Comparison of ENCODE assay signal across 9 cellular contexts in the genomic region with DNA sequence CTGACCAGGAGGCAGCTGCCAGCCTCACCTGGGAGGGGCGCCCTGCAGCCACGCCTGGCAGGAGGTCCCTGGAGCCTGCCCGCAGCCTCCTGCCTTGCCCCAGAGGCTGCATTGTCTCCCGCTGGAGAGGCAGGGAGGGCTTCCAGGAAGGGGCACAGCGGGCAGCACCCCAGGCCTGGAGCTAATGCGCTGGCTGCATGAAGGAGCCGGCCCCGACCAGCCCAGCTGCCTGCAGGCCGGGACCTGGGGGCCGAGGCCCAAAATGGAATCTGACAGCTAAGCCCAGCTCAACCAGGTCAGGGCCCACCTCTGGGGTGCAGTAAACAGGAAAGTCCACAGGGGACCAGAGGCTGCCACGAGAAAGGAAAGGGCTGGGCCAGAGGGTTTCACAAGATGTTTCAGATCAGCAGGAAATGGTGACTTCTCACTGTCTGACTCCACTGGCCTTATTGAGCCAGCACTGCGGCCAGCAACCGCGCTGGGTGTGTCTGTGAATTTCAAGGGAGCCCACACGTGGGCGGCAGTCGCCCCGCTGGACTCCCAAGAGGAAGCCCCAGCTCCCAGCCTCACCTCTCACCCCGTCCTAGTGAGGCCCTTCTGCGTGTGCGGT. TPM values are rescaled to one million over a fixed set of nuclear protein-coding genes. Genes with fewer than 3 reads are reported as not detected.
A peak's percentile ranks its signal among the peaks of the same experiment; 100 is the strongest.
DNase-seq lines count a peak whose midpoint lies in the region; ATAC-seq, FAIRE-seq and TF ChIP-seq lines count a peak whose summit lies in the region.
"Had no signal": no experiment of that assay in that cellular context is flagged by ENCODE, and none has a peak within 500 bp of the region (broad histone marks: within the 10 kb centered on the region; RNA-seq: fewer than 3 reads in every experiment).

No MANE protein-coding gene starts in this region.

- no peaks in the 10 kb centered on the region for H3K27me3 Mint-ChIP-seq in activated T-helper 17 cell treated with anti-CD3 and anti-CD28 coated beads, Interleukin-2, amount 50 U/mL, for 72 hours
- H3K27me3 Mint-ChIP-seq: B cell had no signal

- 0 out of 5 replicates have a peak, but pooled peaks of 1 of the 2 experiments have one; percentile 4 for TF ChIP-seq RAD21 in A549 (conservative IDR thresholded peaks at IDR 0.05 in 1 of 2, IDR thresholded peaks at IDR 0.05 in 1 of 2)

- TF ChIP-seq EP300 in A549 (IDR thresholded peaks at IDR 0.05) = no peak

- H3K36me3 ChIP-seq in tibial artery = no peaks in the 10 kb centered on the region

- H3K27me3 ChIP-seq in layer of hippocampus (ENCODE audit: control insufficient read depth, insufficient read depth, low read length) (no peaks in the 10 kb centered on the region), tibial artery (no peaks in the 10 kb centered on the region)

- H3K4me2 ChIP-seq in A549 = no peak overlapping the region

- intact Hi-C loops in tibial artery (cut with DNase I; ENCODE audit: low total_unique reads) = no loop called here

- DNase-seq in A549 (ENCODE audit: low read depth in 1 of 2, low spot score in 1 of 2) = no peak
- DNase-seq in tibial artery = peak; percentile 86 to 88
- DNase-seq in activated T-cell treated with anti-CD3 and anti-CD28 coated beads for 4 hours = no peak
- DNase-seq in stimulated activated CD4-positive, alpha-beta T cell treated with anti-CD3 and anti-CD28 coated beads, Interleukin-4, amount 100 ng/mL, for 4 hours = no peak
- DNase-seq in NCI-H2029 treated with DMSO at 0.1 percent for 48 hours (lab: John Stamatoyannopoulos, UW) = no peak

- no peaks in the 10 kb centered on the region for H3K36me3 Mint-ChIP-seq in activated T-helper 17 cell treated with anti-CD3 and anti-CD28 coated beads, Interleukin-2, amount 50 U/mL, for 72 hours (ENCODE audit: low read depth)

- TF ChIP-seq CTCF in A549 (IDR thresholded peaks at IDR 0.05) = no peak
- peak; percentile 28 to 38 for TF ChIP-seq CTCF in tibial artery (IDR thresholded peaks at IDR 0.05)

- peak; percentile 45 to 55 for ATAC-seq in A549
- peak; percentile 74 for ATAC-seq in GM21786 (IDR thresholded peaks at IDR 0.05; ENCODE audit: unreplicated experiment)
- ATAC-seq in activated T-helper 17 cell treated with anti-CD3 and anti-CD28 coated beads, Interleukin-2, amount 50 U/mL, for 72 hours (replicated peaks) = peak; percentile 50

- H3K4me1 Mint-ChIP-seq in activated T-helper 17 cell treated with anti-CD3 and anti-CD28 coated beads, Interleukin-2, amount 50 U/mL, for 72 hours = peaks cover 3% of the 10 kb centered on the region
- H3K4me1 Mint-ChIP-seq: B cell had no signal

- peaks cover 5% of the 10 kb centered on the region for H3K9me3 ChIP-seq in A549
- no peaks in the 10 kb centered on the region for H3K9me3 ChIP-seq in tibial artery

- H3K9me3 Mint-ChIP-seq in activated T-helper 17 cell treated with anti-CD3 and anti-CD28 coated beads, Interleukin-2, amount 50 U/mL, for 72 hours = peaks cover 2% of the 10 kb centered on the region

- no peak for FAIRE-seq in A549 (lab: Jason Lieb, UNC)

- no peak overlapping the region for H3K27ac Mint-ChIP-seq in activated T-helper 17 cell treated with anti-CD3 and anti-CD28 coated beads, Interleukin-2, amount 50 U/mL, for 72 hours
- H3K27ac Mint-ChIP-seq: B cell had no signal

- CTCF ChIA-PET in A549 (lab: Yijun Ruan, JAX) = interaction anchor here (0.6 to 4.6 kb wide), 11 partner anchors 8 to 80 kb away, joined by 3 to 28 read pairs (median 4); no protein-coding TSS in a partner anchor

- no peak overlapping the region for H3K4me3 Mint-ChIP-seq in activated T-helper 17 cell treated with anti-CD3 and anti-CD28 coated beads, Interleukin-2, amount 50 U/mL, for 72 hours
- H3K4me3 Mint-ChIP-seq: B cell had no signal

- POLR2A ChIA-PET in A549 (lab: Yijun Ruan, JAX) = no interaction called here

- WGBS in A549 (ENCODE audit: missing lambda C conversion rate) = 70% methylated on average over 8 of the region's 21 CpGs

- H3K4me1 ChIP-seq in A549 (peaks cover 30% of the 10 kb centered on the region), tibial artery (peaks cover 4 to 62% (median 58%) of the 10 kb centered on the region in 4 donors)

- TF ChIP-seq POLR2A in A549 (IDR thresholded peaks at IDR 0.05; ENCODE audit: low read length) = no peak

- H3K4me3 ChIP-seq in A549 (no peak overlapping the region), tibial artery (no peak overlapping the region)

- peak overlapping the region in 1 of 2 experiments; percentile 42; a peak in 3 of 6 replicates for H3K27ac ChIP-seq in A549
- peak overlapping the region; percentile 65 for H3K27ac ChIP-seq in layer of hippocampus (ENCODE audit: low read depth, low read length)
- peak overlapping the region; percentile 71 to 82 for H3K27ac ChIP-seq in tibial artery

TF ChIP-seq in A549, 52 proteins besides CTCF, POLR2A, EP300 and RAD21:
- no peak for TF ChIP-seq JUN (IDR thresholded peaks at IDR 0.05)
- no peak for TF ChIP-seq CBX8 (IDR thresholded peaks at IDR 0.05)
- no peak for TF ChIP-seq POLR2AphosphoS2 (conservative IDR thresholded peaks at IDR 0.05; ENCODE audit: low read length)
- TF ChIP-seq EHMT2 (IDR thresholded peaks at IDR 0.05; ENCODE audit: low read depth) = no peak
- TF ChIP-seq RNF2 (IDR thresholded peaks at IDR 0.05; ENCODE audit: borderline replicate concordance, low read depth) = no peak
- TF ChIP-seq, protein P1, sequence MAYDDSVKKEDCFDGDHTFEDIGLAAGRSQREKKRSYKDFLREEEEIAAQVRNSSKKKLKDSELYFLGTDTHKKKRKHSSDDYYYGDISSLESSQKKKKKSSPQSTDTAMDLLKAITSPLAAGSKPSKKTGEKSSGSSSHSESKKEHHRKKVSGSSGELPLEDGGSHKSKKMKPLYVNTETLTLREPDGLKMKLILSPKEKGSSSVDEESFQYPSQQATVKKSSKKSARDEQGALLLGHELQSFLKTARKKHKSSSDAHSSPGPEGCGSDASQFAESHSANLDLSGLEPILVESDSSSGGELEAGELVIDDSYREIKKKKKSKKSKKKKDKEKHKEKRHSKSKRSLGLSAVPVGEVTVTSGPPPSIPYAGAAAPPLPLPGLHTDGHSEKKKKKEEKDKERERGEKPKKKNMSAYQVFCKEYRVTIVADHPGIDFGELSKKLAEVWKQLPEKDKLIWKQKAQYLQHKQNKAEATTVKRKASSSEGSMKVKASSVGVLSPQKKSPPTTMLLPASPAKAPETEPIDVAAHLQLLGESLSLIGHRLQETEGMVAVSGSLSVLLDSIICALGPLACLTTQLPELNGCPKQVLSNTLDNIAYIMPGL (CRISPR knock-in tag; IDR thresholded peaks at IDR 0.05; ENCODE audit: borderline replicate concordance) = no peak
- no peak for TF ChIP-seq MAZ (IDR thresholded peaks at IDR 0.05; ENCODE audit: borderline replicate concordance, low read depth, low read length)
- TF ChIP-seq KDM5A (IDR thresholded peaks at IDR 0.05) = no peak
- TF ChIP-seq MAFK (IDR thresholded peaks at IDR 0.05; ENCODE audit: partially characterized antibody) = no peak
- no peak for TF ChIP-seq NR3C1 (IDR thresholded peaks at IDR 0.05)
- TF ChIP-seq, protein P2, sequence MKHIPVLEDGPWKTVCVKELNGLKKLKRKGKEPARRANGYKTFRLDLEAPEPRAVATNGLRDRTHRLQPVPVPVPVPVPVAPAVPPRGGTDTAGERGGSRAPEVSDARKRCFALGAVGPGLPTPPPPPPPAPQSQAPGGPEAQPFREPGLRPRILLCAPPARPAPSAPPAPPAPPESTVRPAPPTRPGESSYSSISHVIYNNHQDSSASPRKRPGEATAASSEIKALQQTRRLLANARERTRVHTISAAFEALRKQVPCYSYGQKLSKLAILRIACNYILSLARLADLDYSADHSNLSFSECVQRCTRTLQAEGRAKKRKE (CRISPR knock-in tag; IDR thresholded peaks at IDR 0.05; ENCODE audit: low read depth) = no peak
- TF ChIP-seq PBX3 (IDR thresholded peaks at IDR 0.05) = no peak
- no peak for TF ChIP-seq CHD4 (IDR thresholded peaks at IDR 0.05; ENCODE audit: borderline replicate concordance)
- no peak for TF ChIP-seq MAX (IDR thresholded peaks at IDR 0.05)
- TF ChIP-seq FOSL2 (IDR thresholded peaks at IDR 0.05) = no peak
- TF ChIP-seq FOSL2 (CRISPR knock-in tag; IDR thresholded peaks at IDR 0.05) = no peak

RNA-seq across cellular contexts. Expression of gene NOTCH1, which starts 18.6 kb away (rescaled TPM):
- polyA plus RNA-seq in A549 (2011; rRNA removed) (0.88 and 1.2 TPM in 2 replicates), A549 (2017; fragmentation: RNase III; extraction: RNeasy Plus Mini Kit Qiagen cat#74134 plus additional on column Dnase treatment) (4.6 to 6.4 TPM (median 5.7 TPM) in 3 replicates)
- polyA plus RNA-seq in A549 (2012; cell fraction: cytosol; rRNA removed) = 2.6 and 3.9 TPM in 2 replicates
- polyA plus RNA-seq in A549 (2012; cell fraction: nucleus; rRNA removed) = 15.6 and 21.6 TPM in 2 replicates
- 1.7 and 2.4 TPM in 2 replicates for polyA minus RNA-seq in A549 (2011; rRNA and poly(A)+ RNA removed)
- 10 to 100 TPM; 63.8 to 65.9 TPM for total RNA-seq in activated T-helper 17 cell treated with anti-CD3 and anti-CD28 coated beads, Interleukin-2, amount 50 U/mL, for 72 hours

Comparison
In these comparisons a context has a peak if more than half of its experiments do, and no peak if none do; other contexts are left out.
1. DNase-seq: peak in tibial artery (2 of 2); none in A549 (0 of 2), activated T-cell treated with anti-CD3 and anti-CD28 coated beads for 4 hours (single experiment), stimulated activated CD4-positive, alpha-beta T cell treated with anti-CD3 and anti-CD28 coated beads, Interleukin-4, amount 100 ng/mL, for 4 hours (0 of 2) and NCI-H2029 treated with DMSO at 0.1 percent for 48 hours (single experiment).
2. Peak in every context shown above with its lines, with median percentiles within 50 percentile points of each other: ATAC-seq.